13 cellular contexts compared by ENCODE assay signal in genomic region chr6:104896914-104897313, GRCh38. TPM values are rescaled to one million over a fixed set of nuclear protein-coding genes. Genes with fewer than 3 reads are reported as not detected.
A peak's percentile ranks its signal among the peaks of the same experiment; 100 is the strongest.
DNase-seq lines count a peak whose midpoint lies in the region; ATAC-seq and TF ChIP-seq lines count a peak whose summit lies in the region.
"Had no signal": no experiment of that assay in that cellular context is flagged by ENCODE, and none has a peak within 500 bp of the region (broad histone marks: within the 10 kb centered on the region; RNA-seq: fewer than 3 reads in every experiment).

No MANE protein-coding gene starts in this region.

- no peak for ATAC-seq in left lung
- no peak for ATAC-seq in HG03342 (IDR thresholded peaks at IDR 0.05; ENCODE audit: unreplicated experiment)
- no peak for ATAC-seq in HG02870 (IDR thresholded peaks at IDR 0.05; ENCODE audit: unreplicated experiment)
- ATAC-seq: activated T-helper 17 cell treated with anti-CD3 and anti-CD28 coated beads, Interleukin-2, amount 50 U/mL, for 72 hours had no signal

- H3K4me1 ChIP-seq in left lung = no peaks in the 10 kb centered on the region

- TF ChIP-seq CTCF in AG09319 (IDR thresholded peaks at IDR 0.05; ENCODE audit: low read depth, low read length) (peak; percentile 23), fibroblast of mammary gland (conservative IDR thresholded peaks at IDR 0.05; ENCODE audit: control insufficient read depth, insufficient read depth, low read depth, low read length) (peak; percentile 31), left lung (IDR thresholded peaks at IDR 0.05) (no peak), WERI-Rb-1 (IDR thresholded peaks at IDR 0.05; ENCODE audit: low read depth, low read length) (no peak)

- H3K9me3 ChIP-seq in left lung (no peaks in the 10 kb centered on the region), WERI-Rb-1 (ENCODE audit: severe bottlenecking) (peaks cover 2% of the 10 kb centered on the region)

- H3K27me3 ChIP-seq in left lung (no peaks in the 10 kb centered on the region), WERI-Rb-1 (ENCODE audit: insufficient read depth, low read depth, severe bottlenecking) (no peaks in the 10 kb centered on the region)

- no peaks in the 10 kb centered on the region for H3K36me3 ChIP-seq in left lung
- no peaks in the 10 kb centered on the region for H3K36me3 ChIP-seq in WERI-Rb-1

- no peak for DNase-seq in AG09319 (ENCODE audit: extremely low read depth, low read depth)
- peak; percentile 23 for DNase-seq in GM03348 (ENCODE audit: low spot score)
- peak; percentile 44 for DNase-seq in OCI-M1 (lab: John Stamatoyannopoulos, UW)
- peak; percentile 5 for DNase-seq in fibroblast of mammary gland (ENCODE audit: low read depth)
- no peak for DNase-seq in left lung
- DNase-seq in WERI-Rb-1 = no peak
- DNase-seq: activated B cell treated with CpG ODN at 0.5 μM for 24 hours, cerebellar nuclear complex, head of caudate nucleus, NCI-H1105 had no signal

- no peak overlapping the region for H3K27ac ChIP-seq in left lung
- no peak overlapping the region for H3K27ac ChIP-seq in WERI-Rb-1

- intact Hi-C loops in left lung (cut with DNase I) = no loop called here

- H3K4me3 ChIP-seq in fibroblast of mammary gland (ENCODE audit: control insufficient read depth, low read depth, low read length) (no peak overlapping the region), left lung (no peak overlapping the region), WERI-Rb-1 (ENCODE audit: low read depth, low read length) (no peak overlapping the region)

RNA-seq across cellular contexts. Expression of gene HACE1, which starts 37.2 kb away (rescaled TPM):
- 10 to 100 TPM; 10.1 to 12.9 TPM for total RNA-seq in left lung

RNA-seq across cellular contexts. Expression of gene LIN28B, which starts 60.0 kb away (rescaled TPM):
- total RNA-seq in left lung = not detected
- total RNA-seq: activated B cell treated with CpG ODN at 0.5 μM for 24 hours; activated T-helper 17 cell treated with anti-CD3 and anti-CD28 coated beads, Interleukin-2, amount 50 U/mL, for 72 hours had no signal

Comparison
In these comparisons a context has a peak if more than half of its experiments do, and no peak if none do; other contexts are left out.
1. DNase-seq: peak in GM03348 (single experiment), OCI-M1 (single experiment) and fibroblast of mammary gland (single experiment); none in AG09319 (single experiment), left lung (0 of 2) and WERI-Rb-1 (single experiment).
2. CTCF ChIP-seq: peak in AG09319 (single experiment) and fibroblast of mammary gland (single experiment); none in left lung (0 of 2) and WERI-Rb-1 (single experiment).